Comparison of ENCODE assay signal across 14 cellular contexts in the genomic region with DNA sequence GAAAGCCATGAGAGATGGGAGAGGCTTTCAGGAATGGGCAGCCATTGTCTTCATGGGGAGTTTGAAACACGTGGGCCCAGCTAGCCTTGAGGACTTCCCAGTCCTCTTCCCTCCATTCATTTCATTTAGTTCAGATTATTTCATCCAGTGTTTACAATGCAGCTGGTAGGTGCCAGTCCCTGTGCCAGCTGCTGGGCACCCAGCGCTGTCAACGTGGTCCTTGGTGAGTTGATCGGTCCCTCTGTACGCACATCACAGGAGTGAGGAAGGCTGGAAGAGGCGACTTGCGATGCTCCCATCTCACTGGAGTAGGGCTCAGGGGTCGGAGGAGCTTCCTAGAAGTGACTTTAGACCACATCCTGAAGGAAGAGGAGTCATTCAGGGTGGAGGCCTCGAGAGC.
A peak's percentile ranks its signal among the peaks of the same experiment; 100 is the strongest.
DNase-seq lines count a peak whose midpoint lies in the region; ATAC-seq, FAIRE-seq and TF ChIP-seq lines count a peak whose summit lies in the region.
"Had no signal": no experiment of that assay in that cellular context is flagged by ENCODE, and none has a peak within 500 bp of the region (broad histone marks: within the 10 kb centered on the region; RNA-seq: fewer than 3 reads in every experiment).

No MANE protein-coding gene starts in this region.

- TF ChIP-seq CTCF in left lung (IDR thresholded peaks at IDR 0.05) (no peak), osteocyte (IDR thresholded peaks at IDR 0.05) (no peak)

- H3K4me3 Mint-ChIP-seq in activated T-helper 1 cell treated with anti-CD3 and anti-CD28 coated beads, Interleukin-12 subunit alpha, Interleukin-12 subunit beta, Interleukin-2, Interleukin-4 antibody, amounts not matched to agents 30 ng/mL and 10 ng/mL and 1 ng/mL, durations not matched to agents 14 hours and 24 hours and 36 hours: no peak overlapping the region
- H3K4me3 Mint-ChIP-seq in stimulated activated naive B cell treated with anti-CD40 and anti-IgM and Interleukin-4, amounts not matched to agents 10 μg/mL and 1 μg/mL and 100 μg/mL, for 72 hours: no peak overlapping the region
- no peak overlapping the region for H3K4me3 Mint-ChIP-seq in osteocyte (ENCODE audit: unreplicated experiment)
- H3K4me3 Mint-ChIP-seq: neural crest cell had no signal

- H3K36me3 Mint-ChIP-seq in activated T-helper 1 cell treated with anti-CD3 and anti-CD28 coated beads, Interleukin-12 subunit alpha, Interleukin-12 subunit beta, Interleukin-2, Interleukin-4 antibody, amounts not matched to agents 30 ng/mL and 10 ng/mL and 1 ng/mL, durations not matched to agents 14 hours and 24 hours and 36 hours (ENCODE audit: low read depth): peaks cover 65% of the 10 kb centered on the region
- peaks cover 45 to 58% of the 10 kb centered on the region in 2 donors for H3K36me3 Mint-ChIP-seq in stimulated activated naive B cell treated with anti-CD40 and anti-IgM and Interleukin-4, amounts not matched to agents 10 μg/mL and 1 μg/mL and 100 μg/mL, for 72 hours
- peaks cover 6% of the 10 kb centered on the region for H3K36me3 Mint-ChIP-seq in osteocyte (ENCODE audit: unreplicated experiment)

- peaks cover 8% of the 10 kb centered on the region for H3K9me3 Mint-ChIP-seq in activated T-helper 1 cell treated with anti-CD3 and anti-CD28 coated beads, Interleukin-12 subunit alpha, Interleukin-12 subunit beta, Interleukin-2, Interleukin-4 antibody, amounts not matched to agents 30 ng/mL and 10 ng/mL and 1 ng/mL, durations not matched to agents 14 hours and 24 hours and 36 hours
- no peaks in the 10 kb centered on the region for H3K9me3 Mint-ChIP-seq in stimulated activated naive B cell treated with anti-CD40 and anti-IgM and Interleukin-4, amounts not matched to agents 10 μg/mL and 1 μg/mL and 100 μg/mL, for 72 hours
- no peaks in the 10 kb centered on the region for H3K9me3 Mint-ChIP-seq in osteocyte (ENCODE audit: unreplicated experiment)
- H3K9me3 Mint-ChIP-seq: neural crest cell had no signal

- peaks cover 82% of the 10 kb centered on the region for H3K4me1 Mint-ChIP-seq in activated T-helper 1 cell treated with anti-CD3 and anti-CD28 coated beads, Interleukin-12 subunit alpha, Interleukin-12 subunit beta, Interleukin-2, Interleukin-4 antibody, amounts not matched to agents 30 ng/mL and 10 ng/mL and 1 ng/mL, durations not matched to agents 14 hours and 24 hours and 36 hours (ENCODE audit: low read depth)
- H3K4me1 Mint-ChIP-seq in stimulated activated naive B cell treated with anti-CD40 and anti-IgM and Interleukin-4, amounts not matched to agents 10 μg/mL and 1 μg/mL and 100 μg/mL, for 72 hours: peaks cover 32 to 39% of the 10 kb centered on the region in 2 donors
- peaks cover 11% of the 10 kb centered on the region for H3K4me1 Mint-ChIP-seq in osteocyte (ENCODE audit: unreplicated experiment)
- H3K4me1 Mint-ChIP-seq: neural crest cell had no signal

- ATAC-seq in left lung: no peak
- ATAC-seq in stimulated activated naive B cell treated with anti-CD40 and anti-IgM and Interleukin-4, amounts not matched to agents 10 μg/mL and 1 μg/mL and 100 μg/mL, for 72 hours (replicated peaks): no peak
- ATAC-seq: activated CD4-positive, CD25-positive, alpha-beta regulatory T cell treated with anti-CD3 and anti-CD28 coated beads, Interleukin-2, amount 50 U/mL, for 24 hours had no signal

- DNase-seq in HT1080 (ENCODE audit: low read depth) (peak; percentile 23), left lung (no peak), SIG-M5 treated with dmso at 0.1 percent for 504 hours (lab: John Stamatoyannopoulos, UW; ENCODE audit: unreplicated experiment) (no peak), GM19239 (ENCODE audit: insufficient read length, low spot score) (no peak), osteocyte (ENCODE audit: extremely low spot score, unreplicated experiment) (no peak)
- DNase-seq in activated T-helper 1 cell treated with anti-CD3 and anti-CD28 coated beads, Interleukin-12 subunit alpha, Interleukin-12 subunit beta, Interleukin-2, Interleukin-4 antibody, amounts not matched to agents 30 ng/mL and 10 ng/mL and 1 ng/mL, durations not matched to agents 14 hours and 24 hours and 36 hours (ENCODE audit: low spot score): no peak
- no peak for DNase-seq in stimulated activated naive B cell treated with anti-CD40 and anti-IgM and Interleukin-4, amounts not matched to agents 10 μg/mL and 1 μg/mL and 100 μg/mL, for 72 hours
- DNase-seq in effector memory CD4-positive, alpha-beta T cell: no peak
- DNase-seq: activated gamma-delta T cell treated with Interleukin-2 at 50 U/mL for 16 hours, NCI-H1694 had no signal

- FAIRE-seq in GM19239 (lab: Jason Lieb, UNC): no peak
- FAIRE-seq: colon had no signal

- no peak overlapping the region for H3K4me3 ChIP-seq in left lung
- H3K4me3 ChIP-seq in effector memory CD4-positive, alpha-beta T cell (ENCODE audit: insufficient read depth, low read depth, low read length, poor library complexity, severe bottlenecking): no peak overlapping the region
- H3K4me3 ChIP-seq: SK-N-MC had no signal

- no peaks in the 10 kb centered on the region for H3K9me3 ChIP-seq in left lung
- no peaks in the 10 kb centered on the region for H3K9me3 ChIP-seq in effector memory CD4-positive, alpha-beta T cell (ENCODE audit: control insufficient read depth, low read length)

- H3K36me3 ChIP-seq in left lung: peaks cover 0 to 7% of the 10 kb centered on the region in 2 donors
- H3K36me3 ChIP-seq in effector memory CD4-positive, alpha-beta T cell (ENCODE audit: control insufficient read depth, insufficient read depth, low read length): peaks cover under 1% of the 10 kb centered on the region

- H3K27me3 ChIP-seq in left lung: no peaks in the 10 kb centered on the region
- no peaks in the 10 kb centered on the region for H3K27me3 ChIP-seq in effector memory CD4-positive, alpha-beta T cell (replicated peaks; ENCODE audit: control insufficient read depth, insufficient read depth, low read length, poor library complexity, severe bottlenecking)

- intact Hi-C loops in activated T-helper 1 cell treated with anti-CD3 and anti-CD28 coated beads, Interleukin-12 subunit alpha, Interleukin-12 subunit beta, Interleukin-2, Interleukin-4 antibody, amounts not matched to agents 30 ng/mL and 10 ng/mL and 1 ng/mL, durations not matched to agents 14 hours and 24 hours and 36 hours (cut with micrococcal nuclease): no loop called here
- intact Hi-C loops in left lung (cut with DNase I): no loop called here

- peaks cover 10 to 23% of the 10 kb centered on the region in 2 donors for H3K4me1 ChIP-seq in left lung
- no peaks in the 10 kb centered on the region for H3K4me1 ChIP-seq in effector memory CD4-positive, alpha-beta T cell (ENCODE audit: control insufficient read depth, insufficient read depth, low read length, poor library complexity, severe bottlenecking)

- no peaks in the 10 kb centered on the region for H3K27me3 Mint-ChIP-seq in activated T-helper 1 cell treated with anti-CD3 and anti-CD28 coated beads, Interleukin-12 subunit alpha, Interleukin-12 subunit beta, Interleukin-2, Interleukin-4 antibody, amounts not matched to agents 30 ng/mL and 10 ng/mL and 1 ng/mL, durations not matched to agents 14 hours and 24 hours and 36 hours (ENCODE audit: insufficient read depth)
- no peaks in the 10 kb centered on the region for H3K27me3 Mint-ChIP-seq in stimulated activated naive B cell treated with anti-CD40 and anti-IgM and Interleukin-4, amounts not matched to agents 10 μg/mL and 1 μg/mL and 100 μg/mL, for 72 hours
- no peaks in the 10 kb centered on the region for H3K27me3 Mint-ChIP-seq in osteocyte (ENCODE audit: unreplicated experiment)

- H3K27ac Mint-ChIP-seq in activated T-helper 1 cell treated with anti-CD3 and anti-CD28 coated beads, Interleukin-12 subunit alpha, Interleukin-12 subunit beta, Interleukin-2, Interleukin-4 antibody, amounts not matched to agents 30 ng/mL and 10 ng/mL and 1 ng/mL, durations not matched to agents 14 hours and 24 hours and 36 hours: peak overlapping the region; percentile 76
- H3K27ac Mint-ChIP-seq in stimulated activated naive B cell treated with anti-CD40 and anti-IgM and Interleukin-4, amounts not matched to agents 10 μg/mL and 1 μg/mL and 100 μg/mL, for 72 hours: peak overlapping the region; percentile 88
- no peak overlapping the region for H3K27ac Mint-ChIP-seq in osteocyte (ENCODE audit: unreplicated experiment)

- H3K27ac ChIP-seq in left lung: peak overlapping the region; percentile 51 to 59
- no peak overlapping the region for H3K27ac ChIP-seq in effector memory CD4-positive, alpha-beta T cell (ENCODE audit: insufficient read depth, low read length, poor library complexity, severe bottlenecking)
- H3K27ac ChIP-seq: SK-N-MC had no signal
